1 cellular context compared by ENCODE assay signal in genomic region chr6:10510592-10511367, GRCh38.
TF ChIP-seq lines count a peak whose summit lies in the region.

No MANE protein-coding gene starts in this region.

TF ChIP-seq in HepG2, 621 proteins besides CTCF, POLR2A, EP300 and RAD21 (continued from another document and continues in another):
- no peak for TF ChIP-seq THAP8 (CRISPR knock-in tag; IDR thresholded peaks at IDR 0.05; ENCODE audit: borderline replicate concordance)
- TF ChIP-seq MIXL1 (CRISPR knock-in tag; IDR thresholded peaks at IDR 0.05) = 0 out of 2 replicates have a peak, but pooled peaks have one; percentile 40
- no peak for TF ChIP-seq GABPA (IDR thresholded peaks at IDR 0.05; ENCODE audit: low read depth, low read length)
- peak; percentile 11; the same call in 1 of the 2 replicates for TF ChIP-seq GABPA (CRISPR knock-in tag; IDR thresholded peaks at IDR 0.05; ENCODE audit: low read depth)
- TF ChIP-seq LCORL (IDR thresholded peaks at IDR 0.05) = no peak
- peak; percentile 57; the same call in 1 of the 2 replicates for TF ChIP-seq LCORL (CRISPR knock-in tag; IDR thresholded peaks at IDR 0.05)
- 0 out of 2 replicates have a peak, but pooled peaks have one; percentile 34 for TF ChIP-seq ZFX (CRISPR knock-in tag; IDR thresholded peaks at IDR 0.05; ENCODE audit: low read depth)
- TF ChIP-seq DDIT3 (CRISPR knock-in tag; IDR thresholded peaks at IDR 0.05) = no peak
- TF ChIP-seq SOX5 (CRISPR knock-in tag; IDR thresholded peaks at IDR 0.05; ENCODE audit: borderline replicate concordance) = peak; percentile 25; the same call in 1 of the 2 replicates
- TF ChIP-seq TBX2 (CRISPR knock-in tag; IDR thresholded peaks at IDR 0.05; ENCODE audit: borderline replicate concordance) = peak; percentile 25; the same call in 1 of the 2 replicates
- TF ChIP-seq ZNF552 (CRISPR knock-in tag; IDR thresholded peaks at IDR 0.05; ENCODE audit: borderline replicate concordance) = no peak
- TF ChIP-seq YY1 (IDR thresholded peaks at IDR 0.05; ENCODE audit: insufficient read depth, insufficient replicate concordance, low read depth, low read length) = peak; percentile 52
- TF ChIP-seq, protein P1, sequence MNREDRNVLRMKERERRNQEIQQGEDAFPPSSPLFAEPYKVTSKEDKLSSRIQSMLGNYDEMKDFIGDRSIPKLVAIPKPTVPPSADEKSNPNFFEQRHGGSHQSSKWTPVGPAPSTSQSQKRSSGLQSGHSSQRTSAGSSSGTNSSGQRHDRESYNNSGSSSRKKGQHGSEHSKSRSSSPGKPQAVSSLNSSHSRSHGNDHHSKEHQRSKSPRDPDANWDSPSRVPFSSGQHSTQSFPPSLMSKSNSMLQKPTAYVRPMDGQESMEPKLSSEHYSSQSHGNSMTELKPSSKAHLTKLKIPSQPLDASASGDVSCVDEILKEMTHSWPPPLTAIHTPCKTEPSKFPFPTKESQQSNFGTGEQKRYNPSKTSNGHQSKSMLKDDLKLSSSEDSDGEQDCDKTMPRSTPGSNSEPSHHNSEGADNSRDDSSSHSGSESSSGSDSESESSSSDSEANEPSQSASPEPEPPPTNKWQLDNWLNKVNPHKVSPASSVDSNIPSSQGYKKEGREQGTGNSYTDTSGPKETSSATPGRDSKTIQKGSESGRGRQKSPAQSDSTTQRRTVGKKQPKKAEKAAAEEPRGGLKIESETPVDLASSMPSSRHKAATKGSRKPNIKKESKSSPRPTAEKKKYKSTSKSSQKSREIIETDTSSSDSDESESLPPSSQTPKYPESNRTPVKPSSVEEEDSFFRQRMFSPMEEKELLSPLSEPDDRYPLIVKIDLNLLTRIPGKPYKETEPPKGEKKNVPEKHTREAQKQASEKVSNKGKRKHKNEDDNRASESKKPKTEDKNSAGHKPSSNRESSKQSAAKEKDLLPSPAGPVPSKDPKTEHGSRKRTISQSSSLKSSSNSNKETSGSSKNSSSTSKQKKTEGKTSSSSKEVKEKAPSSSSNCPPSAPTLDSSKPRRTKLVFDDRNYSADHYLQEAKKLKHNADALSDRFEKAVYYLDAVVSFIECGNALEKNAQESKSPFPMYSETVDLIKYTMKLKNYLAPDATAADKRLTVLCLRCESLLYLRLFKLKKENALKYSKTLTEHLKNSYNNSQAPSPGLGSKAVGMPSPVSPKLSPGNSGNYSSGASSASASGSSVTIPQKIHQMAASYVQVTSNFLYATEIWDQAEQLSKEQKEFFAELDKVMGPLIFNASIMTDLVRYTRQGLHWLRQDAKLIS (CRISPR knock-in tag; IDR thresholded peaks at IDR 0.05) = no peak
- TF ChIP-seq ZNF101 (CRISPR knock-in tag; IDR thresholded peaks at IDR 0.05; ENCODE audit: borderline replicate concordance, low read depth) = no peak
- TF ChIP-seq TEAD3 (CRISPR knock-in tag; optimal IDR thresholded peaks at IDR 0.05; ENCODE audit: borderline replicate concordance) = peak; percentile 38
- peak; percentile 47; the same call in 1 of the 2 replicates for TF ChIP-seq RELA (CRISPR knock-in tag; IDR thresholded peaks at IDR 0.05)
- TF ChIP-seq, protein P2, sequence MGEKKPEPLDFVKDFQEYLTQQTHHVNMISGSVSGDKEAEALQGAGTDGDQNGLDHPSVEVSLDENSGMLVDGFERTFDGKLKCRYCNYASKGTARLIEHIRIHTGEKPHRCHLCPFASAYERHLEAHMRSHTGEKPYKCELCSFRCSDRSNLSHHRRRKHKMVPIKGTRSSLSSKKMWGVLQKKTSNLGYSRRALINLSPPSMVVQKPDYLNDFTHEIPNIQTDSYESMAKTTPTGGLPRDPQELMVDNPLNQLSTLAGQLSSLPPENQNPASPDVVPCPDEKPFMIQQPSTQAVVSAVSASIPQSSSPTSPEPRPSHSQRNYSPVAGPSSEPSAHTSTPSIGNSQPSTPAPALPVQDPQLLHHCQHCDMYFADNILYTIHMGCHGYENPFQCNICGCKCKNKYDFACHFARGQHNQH (CRISPR knock-in tag; IDR thresholded peaks at IDR 0.05) = peak; percentile 30; the same call in 1 of the 2 replicates
- TF ChIP-seq BCL3 (CRISPR knock-in tag; IDR thresholded peaks at IDR 0.05) = no peak
- peak; percentile 76 for TF ChIP-seq SALL1 (CRISPR knock-in tag; IDR thresholded peaks at IDR 0.05)
- TF ChIP-seq SPEN (CRISPR knock-in tag; IDR thresholded peaks at IDR 0.05; ENCODE audit: low read depth) = 0 out of 2 replicates have a peak, but pooled peaks have one; percentile 25
- TF ChIP-seq, protein P3, sequence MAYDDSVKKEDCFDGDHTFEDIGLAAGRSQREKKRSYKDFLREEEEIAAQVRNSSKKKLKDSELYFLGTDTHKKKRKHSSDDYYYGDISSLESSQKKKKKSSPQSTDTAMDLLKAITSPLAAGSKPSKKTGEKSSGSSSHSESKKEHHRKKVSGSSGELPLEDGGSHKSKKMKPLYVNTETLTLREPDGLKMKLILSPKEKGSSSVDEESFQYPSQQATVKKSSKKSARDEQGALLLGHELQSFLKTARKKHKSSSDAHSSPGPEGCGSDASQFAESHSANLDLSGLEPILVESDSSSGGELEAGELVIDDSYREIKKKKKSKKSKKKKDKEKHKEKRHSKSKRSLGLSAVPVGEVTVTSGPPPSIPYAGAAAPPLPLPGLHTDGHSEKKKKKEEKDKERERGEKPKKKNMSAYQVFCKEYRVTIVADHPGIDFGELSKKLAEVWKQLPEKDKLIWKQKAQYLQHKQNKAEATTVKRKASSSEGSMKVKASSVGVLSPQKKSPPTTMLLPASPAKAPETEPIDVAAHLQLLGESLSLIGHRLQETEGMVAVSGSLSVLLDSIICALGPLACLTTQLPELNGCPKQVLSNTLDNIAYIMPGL (CRISPR knock-in tag; IDR thresholded peaks at IDR 0.05; ENCODE audit: borderline replicate concordance in 1 of 2, low read depth in 1 of 2) = peak; percentile 71 to 85
- 0 out of 2 replicates have a peak, but pooled peaks have one; percentile 31 for TF ChIP-seq ZBTB7B (CRISPR knock-in tag; IDR thresholded peaks at IDR 0.05)
- peak; percentile 58; the same call in 1 of the 2 replicates for TF ChIP-seq GZF1 (CRISPR knock-in tag; IDR thresholded peaks at IDR 0.05)
- TF ChIP-seq POGK (CRISPR knock-in tag; conservative IDR thresholded peaks at IDR 0.05) = 0 out of 2 replicates have a peak, but pooled peaks have one; percentile 2
- TF ChIP-seq, protein P4, sequence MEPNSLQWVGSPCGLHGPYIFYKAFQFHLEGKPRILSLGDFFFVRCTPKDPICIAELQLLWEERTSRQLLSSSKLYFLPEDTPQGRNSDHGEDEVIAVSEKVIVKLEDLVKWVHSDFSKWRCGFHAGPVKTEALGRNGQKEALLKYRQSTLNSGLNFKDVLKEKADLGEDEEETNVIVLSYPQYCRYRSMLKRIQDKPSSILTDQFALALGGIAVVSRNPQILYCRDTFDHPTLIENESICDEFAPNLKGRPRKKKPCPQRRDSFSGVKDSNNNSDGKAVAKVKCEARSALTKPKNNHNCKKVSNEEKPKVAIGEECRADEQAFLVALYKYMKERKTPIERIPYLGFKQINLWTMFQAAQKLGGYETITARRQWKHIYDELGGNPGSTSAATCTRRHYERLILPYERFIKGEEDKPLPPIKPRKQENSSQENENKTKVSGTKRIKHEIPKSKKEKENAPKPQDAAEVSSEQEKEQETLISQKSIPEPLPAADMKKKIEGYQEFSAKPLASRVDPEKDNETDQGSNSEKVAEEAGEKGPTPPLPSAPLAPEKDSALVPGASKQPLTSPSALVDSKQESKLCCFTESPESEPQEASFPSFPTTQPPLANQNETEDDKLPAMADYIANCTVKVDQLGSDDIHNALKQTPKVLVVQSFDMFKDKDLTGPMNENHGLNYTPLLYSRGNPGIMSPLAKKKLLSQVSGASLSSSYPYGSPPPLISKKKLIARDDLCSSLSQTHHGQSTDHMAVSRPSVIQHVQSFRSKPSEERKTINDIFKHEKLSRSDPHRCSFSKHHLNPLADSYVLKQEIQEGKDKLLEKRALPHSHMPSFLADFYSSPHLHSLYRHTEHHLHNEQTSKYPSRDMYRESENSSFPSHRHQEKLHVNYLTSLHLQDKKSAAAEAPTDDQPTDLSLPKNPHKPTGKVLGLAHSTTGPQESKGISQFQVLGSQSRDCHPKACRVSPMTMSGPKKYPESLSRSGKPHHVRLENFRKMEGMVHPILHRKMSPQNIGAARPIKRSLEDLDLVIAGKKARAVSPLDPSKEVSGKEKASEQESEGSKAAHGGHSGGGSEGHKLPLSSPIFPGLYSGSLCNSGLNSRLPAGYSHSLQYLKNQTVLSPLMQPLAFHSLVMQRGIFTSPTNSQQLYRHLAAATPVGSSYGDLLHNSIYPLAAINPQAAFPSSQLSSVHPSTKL (CRISPR knock-in tag; IDR thresholded peaks at IDR 0.05) = peak; percentile 64
- TF ChIP-seq ZNF773 (CRISPR knock-in tag; IDR thresholded peaks at IDR 0.05; ENCODE audit: borderline replicate concordance) = no peak
- TF ChIP-seq U2AF1 (optimal IDR thresholded peaks at IDR 0.05; ENCODE audit: low read depth, low read length) = peak; percentile 29
- TF ChIP-seq ZNF670 (CRISPR knock-in tag; IDR thresholded peaks at IDR 0.05; ENCODE audit: borderline replicate concordance) = peak; percentile 53; the same call in 1 of the 2 replicates
- TF ChIP-seq ZSCAN12 (CRISPR knock-in tag; IDR thresholded peaks at IDR 0.05) = no peak
- TF ChIP-seq TEAD2 (CRISPR knock-in tag; IDR thresholded peaks at IDR 0.05) = no peak
- no peak for TF ChIP-seq ZNF564 (CRISPR knock-in tag; IDR thresholded peaks at IDR 0.05)
- TF ChIP-seq JUN (CRISPR knock-in tag; IDR thresholded peaks at IDR 0.05) = no peak
- peak; percentile 97 for TF ChIP-seq STAG1 (CRISPR knock-in tag; IDR thresholded peaks at IDR 0.05)
- TF ChIP-seq PLSCR1 (CRISPR knock-in tag; IDR thresholded peaks at IDR 0.05; ENCODE audit: borderline replicate concordance) = no peak
- peak; percentile 48; the same call in 1 of the 2 replicates for TF ChIP-seq ZNF501 (CRISPR knock-in tag; IDR thresholded peaks at IDR 0.05)
- TF ChIP-seq ZMYM4 (CRISPR knock-in tag; IDR thresholded peaks at IDR 0.05) = peak; percentile 59; the same call in 1 of the 2 replicates
- TF ChIP-seq KMT2A (CRISPR knock-in tag; IDR thresholded peaks at IDR 0.05) = 0 out of 2 replicates have a peak, but pooled peaks have one; percentile 63
- peak; percentile 60; the same call in 1 of the 2 replicates for TF ChIP-seq ZNF607 (CRISPR knock-in tag; IDR thresholded peaks at IDR 0.05; ENCODE audit: borderline replicate concordance)
